Comparison of ENCODE assay signal across 1 cellular context in genomic region chr12:109776624-109777023, GRCh38.
TF ChIP-seq lines count a peak whose summit lies in the region.

No MANE protein-coding gene starts in this region.

TF ChIP-seq in HepG2, 621 proteins besides CTCF, POLR2A, EP300 and RAD21 (continued from another document):
- TF ChIP-seq CBX5 (CRISPR knock-in tag; IDR thresholded peaks at IDR 0.05; ENCODE audit: borderline replicate concordance) (no peak), SMYD3 (CRISPR knock-in tag; IDR thresholded peaks at IDR 0.05) (no peak), ZNF3 (CRISPR knock-in tag; IDR thresholded peaks at IDR 0.05) (no peak), ETV5 (CRISPR knock-in tag; IDR thresholded peaks at IDR 0.05; ENCODE audit: borderline replicate concordance) (no peak), ZNF782 (CRISPR knock-in tag; IDR thresholded peaks at IDR 0.05; ENCODE audit: borderline replicate concordance) (no peak), REL (CRISPR knock-in tag; conservative IDR thresholded peaks at IDR 0.05) (no peak), ZFP36L2 (CRISPR knock-in tag; IDR thresholded peaks at IDR 0.05) (no peak), ZNF552 (CRISPR knock-in tag; IDR thresholded peaks at IDR 0.05; ENCODE audit: borderline replicate concordance) (no peak), ZFP90 (CRISPR knock-in tag; IDR thresholded peaks at IDR 0.05; ENCODE audit: borderline replicate concordance) (no peak)
- TF ChIP-seq, protein P1, sequence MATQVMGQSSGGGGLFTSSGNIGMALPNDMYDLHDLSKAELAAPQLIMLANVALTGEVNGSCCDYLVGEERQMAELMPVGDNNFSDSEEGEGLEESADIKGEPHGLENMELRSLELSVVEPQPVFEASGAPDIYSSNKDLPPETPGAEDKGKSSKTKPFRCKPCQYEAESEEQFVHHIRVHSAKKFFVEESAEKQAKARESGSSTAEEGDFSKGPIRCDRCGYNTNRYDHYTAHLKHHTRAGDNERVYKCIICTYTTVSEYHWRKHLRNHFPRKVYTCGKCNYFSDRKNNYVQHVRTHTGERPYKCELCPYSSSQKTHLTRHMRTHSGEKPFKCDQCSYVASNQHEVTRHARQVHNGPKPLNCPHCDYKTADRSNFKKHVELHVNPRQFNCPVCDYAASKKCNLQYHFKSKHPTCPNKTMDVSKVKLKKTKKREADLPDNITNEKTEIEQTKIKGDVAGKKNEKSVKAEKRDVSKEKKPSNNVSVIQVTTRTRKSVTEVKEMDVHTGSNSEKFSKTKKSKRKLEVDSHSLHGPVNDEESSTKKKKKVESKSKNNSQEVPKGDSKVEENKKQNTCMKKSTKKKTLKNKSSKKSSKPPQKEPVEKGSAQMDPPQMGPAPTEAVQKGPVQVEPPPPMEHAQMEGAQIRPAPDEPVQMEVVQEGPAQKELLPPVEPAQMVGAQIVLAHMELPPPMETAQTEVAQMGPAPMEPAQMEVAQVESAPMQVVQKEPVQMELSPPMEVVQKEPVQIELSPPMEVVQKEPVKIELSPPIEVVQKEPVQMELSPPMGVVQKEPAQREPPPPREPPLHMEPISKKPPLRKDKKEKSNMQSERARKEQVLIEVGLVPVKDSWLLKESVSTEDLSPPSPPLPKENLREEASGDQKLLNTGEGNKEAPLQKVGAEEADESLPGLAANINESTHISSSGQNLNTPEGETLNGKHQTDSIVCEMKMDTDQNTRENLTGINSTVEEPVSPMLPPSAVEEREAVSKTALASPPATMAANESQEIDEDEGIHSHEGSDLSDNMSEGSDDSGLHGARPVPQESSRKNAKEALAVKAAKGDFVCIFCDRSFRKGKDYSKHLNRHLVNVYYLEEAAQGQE (IDR thresholded peaks at IDR 0.05; ENCODE audit: borderline replicate concordance in 1 of 2, low read depth in 1 of 2, low read length in 2 of 2) = no peak
- TF ChIP-seq, protein P2, sequence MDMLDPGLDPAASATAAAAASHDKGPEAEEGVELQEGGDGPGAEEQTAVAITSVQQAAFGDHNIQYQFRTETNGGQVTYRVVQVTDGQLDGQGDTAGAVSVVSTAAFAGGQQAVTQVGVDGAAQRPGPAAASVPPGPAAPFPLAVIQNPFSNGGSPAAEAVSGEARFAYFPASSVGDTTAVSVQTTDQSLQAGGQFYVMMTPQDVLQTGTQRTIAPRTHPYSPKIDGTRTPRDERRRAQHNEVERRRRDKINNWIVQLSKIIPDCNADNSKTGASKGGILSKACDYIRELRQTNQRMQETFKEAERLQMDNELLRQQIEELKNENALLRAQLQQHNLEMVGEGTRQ (IDR thresholded peaks at IDR 0.05; ENCODE audit: low read depth, low read length) = no peak
- TF ChIP-seq, protein P2 (CRISPR knock-in tag; IDR thresholded peaks at IDR 0.05; ENCODE audit: borderline replicate concordance) = no peak
